8 cellular contexts compared by ENCODE assay signal in genomic region chr17:15340966-15341365, GRCh38. TPM values are rescaled to one million over a fixed set of nuclear protein-coding genes. Genes with fewer than 3 reads are reported as not detected.
DNase-seq lines count a peak whose midpoint lies in the region; ATAC-seq and TF ChIP-seq lines count a peak whose summit lies in the region.
"Had no signal": no experiment of that assay in that cellular context is flagged by ENCODE, and none has a peak within 500 bp of the region (broad histone marks: within the 10 kb centered on the region; RNA-seq: fewer than 3 reads in every experiment).

No MANE protein-coding gene starts in this region.

- ATAC-seq in HG02973 (IDR thresholded peaks at IDR 0.05; ENCODE audit: unreplicated experiment), result no peak
- no peak for ATAC-seq in HG02571 (IDR thresholded peaks at IDR 0.05; ENCODE audit: unreplicated experiment)

- peaks cover 29% of the 10 kb centered on the region for H3K27me3 Mint-ChIP-seq in IgD-negative memory B cell
- peaks cover 65% of the 10 kb centered on the region for H3K27me3 Mint-ChIP-seq in brain

- peaks cover 0 to 8% (median under 1%) of the 10 kb centered on the region in 3 donors for H3K9me3 Mint-ChIP-seq in IgD-negative memory B cell
- peaks cover 0 to 9% (median 5%) of the 10 kb centered on the region in 5 experiments for H3K9me3 Mint-ChIP-seq in brain

- peaks cover 4 to 5% (median 4%) of the 10 kb centered on the region in 3 donors for H3K4me1 Mint-ChIP-seq in IgD-negative memory B cell
- H3K4me1 Mint-ChIP-seq in brain, result peaks cover 7% of the 10 kb centered on the region

- H3K36me3 Mint-ChIP-seq in IgD-negative memory B cell (peaks cover 3% of the 10 kb centered on the region), brain (no peaks in the 10 kb centered on the region)

- DNase-seq in islet precursor cell, result peak; percentile 62
- no peak for DNase-seq in spleen
- DNase-seq in retina, result no peak

- H3K27me3 ChIP-seq in spleen (replicated peaks in 1 of 7), result peaks cover 0 to 69% (median 26%) of the 10 kb centered on the region in 7 donors

- peaks cover 0 to 3% (median 0%) of the 10 kb centered on the region in 8 donors for H3K9me3 ChIP-seq in spleen

- TF ChIP-seq CTCF in brain (conservative IDR thresholded peaks at IDR 0.05) (no peak), spleen (IDR thresholded peaks at IDR 0.05 in 8 of 11, conservative IDR thresholded peaks at IDR 0.05 in 3 of 11) (no peak)

- 8 to 14% (median 9%) methylated on average over 19 of the region's 19 CpGs for WGBS in spleen, 5 donors

- peak overlapping the region in 3 of 4 donors; percentile 10 to 39 (median 35) for H3K4me3 Mint-ChIP-seq in IgD-negative memory B cell
- peak overlapping the region; percentile 84 to 97 (median 90) for H3K4me3 Mint-ChIP-seq in brain

- peak overlapping the region in 7 of 8 donors; percentile 10 to 67 (median 35) for H3K4me3 ChIP-seq in spleen

- peaks cover 0 to 15% (median 10%) of the 10 kb centered on the region in 6 donors for H3K4me1 ChIP-seq in spleen

- H3K27ac Mint-ChIP-seq in IgD-negative memory B cell (no peak overlapping the region), brain (peak overlapping the region in 2 of 5 experiments; percentile 79)

- intact Hi-C loops in spleen (cut with DNase I; ENCODE audit: low total_unique reads), result no loop called here

- no peaks in the 10 kb centered on the region for H3K36me3 ChIP-seq in spleen

- TF ChIP-seq POLR2A in spleen (IDR thresholded peaks at IDR 0.05), result no peak

- no peak overlapping the region for H3K27ac ChIP-seq in spleen
- H3K27ac ChIP-seq: KMS-11 had no signal

RNA-seq across cellular contexts. Expression of gene TEKT3, which starts 0.4 kb away (rescaled TPM):
- polyA plus RNA-seq in IgD-negative memory B cell, result not detected
- polyA plus RNA-seq in brain (ENCODE audit: insufficient read depth, low read depth, low replicate concordance), result not detected
- total RNA-seq in spleen, result 1 to 10 TPM in 2 of 7 donors, under 1 TPM in 3, not detected in 2; 0.27 to 2.2 (median 0.47) TPM
- under 1 TPM; 0.10 to 0.78 (median 0.27) TPM for polyA plus RNA-seq in spleen
